ENCODE assay signal across 35 cellular contexts in genomic region chr6:23457321-23457720, GRCh38.
"Had no signal": no experiment of that assay in that cellular context is flagged by ENCODE, and none has a peak within 500 bp of the region (broad histone marks: within the 10 kb centered on the region; RNA-seq: fewer than 3 reads in every experiment).

No MANE protein-coding gene starts in this region.

- H3K27ac Mint-ChIP-seq: activated CD4-positive, alpha-beta memory T cell treated with anti-CD3 and anti-CD28 coated beads, Interleukin-2, amount 10 ng/mL, durations not matched to agents 7 days and 5 days; activated CD4-positive, alpha-beta T cell treated with anti-CD3 and anti-CD28 coated beads for 36 hours; activated CD4-positive, alpha-beta T cell treated with anti-CD3 and anti-CD28 coated beads, Interleukin-2, amount 10 ng/mL, durations not matched to agents 7 days and 5 days; activated CD8-positive, alpha-beta memory T cell treated with anti-CD3 and anti-CD28 coated beads, Interleukin-2, amount 10 ng/mL, durations not matched to agents 7 days and 5 days; activated CD8-positive, alpha-beta T cell treated with anti-CD3 and anti-CD28 coated beads, Interleukin-2, amount 10 ng/mL, durations not matched to agents 7 days and 5 days; activated naive CD4-positive, alpha-beta T cell treated with anti-CD3 and anti-CD28 coated beads, Interleukin-2, amount 10 ng/mL, durations not matched to agents 7 days and 5 days; activated naive CD4-positive, alpha-beta T cell treated with anti-CD3 and anti-CD28 coated beads, Interleukin-2, amount 50 U/mL, for 24 hours; activated naive CD8-positive, alpha-beta T cell; activated naive CD8-positive, alpha-beta T cell treated with anti-CD3 and anti-CD28 coated beads, Interleukin-2, amount 10 ng/mL, durations not matched to agents 7 days and 5 days; activated naive CD8-positive, alpha-beta T cell treated with anti-CD3 and anti-CD28 coated beads, Interleukin-2, amount 50 U/mL, for 24 hours; activated T-cell treated with anti-CD3 and anti-CD28 coated beads, Interleukin-2, amount 50 U/mL, for 24 hours; activated T-helper 2 cell treated with anti-CD3 and anti-CD28 coated beads, Interferon-gamma antibody, Interleukin-2, Interleukin-4, amounts not matched to agents 10 μg/mL and 5 μg/mL and 100 μg/mL, durations not matched to agents 14 hours and 24 hours and 36 hours; T-helper 1 cell treated with Interleukin-12 subunit alpha and Interleukin-12 subunit beta and Interleukin-4 antibody, amounts not matched to agents 30 μg/mL and 1 μg/mL, for 36 hours; T-helper 2 cell treated with Interferon-gamma antibody and Interleukin-4, amounts not matched to agents 5 μg/mL and 100 μg/mL, for 36 hours; WTC11 had no signal

- H3K27me3 Mint-ChIP-seq: activated CD4-positive, alpha-beta memory T cell treated with anti-CD3 and anti-CD28 coated beads, Interleukin-2, amount 10 ng/mL, durations not matched to agents 7 days and 5 days; activated CD4-positive, alpha-beta T cell treated with anti-CD3 and anti-CD28 coated beads for 36 hours; activated CD4-positive, alpha-beta T cell treated with anti-CD3 and anti-CD28 coated beads, Interleukin-2, amount 10 ng/mL, durations not matched to agents 7 days and 5 days; activated CD8-positive, alpha-beta memory T cell treated with anti-CD3 and anti-CD28 coated beads, Interleukin-2, amount 10 ng/mL, durations not matched to agents 7 days and 5 days; activated naive CD4-positive, alpha-beta T cell treated with anti-CD3 and anti-CD28 coated beads, Interleukin-2, amount 10 ng/mL, durations not matched to agents 7 days and 5 days; activated naive CD4-positive, alpha-beta T cell treated with anti-CD3 and anti-CD28 coated beads, Interleukin-2, amount 50 U/mL, for 24 hours; activated naive CD8-positive, alpha-beta T cell; activated naive CD8-positive, alpha-beta T cell treated with anti-CD3 and anti-CD28 coated beads, Interleukin-2, amount 10 ng/mL, durations not matched to agents 7 days and 5 days; activated T-cell treated with anti-CD3 and anti-CD28 coated beads, Interleukin-2, amount 50 U/mL, for 24 hours had no signal

- H3K27ac ChIP-seq: body of pancreas, brain microvascular endothelial cell, breast epithelium, WERI-Rb-1 had no signal

- H3K4me1 Mint-ChIP-seq: activated CD4-positive, alpha-beta memory T cell treated with anti-CD3 and anti-CD28 coated beads, Interleukin-2, amount 10 ng/mL, durations not matched to agents 7 days and 5 days; activated CD4-positive, alpha-beta T cell treated with anti-CD3 and anti-CD28 coated beads for 36 hours; activated CD4-positive, alpha-beta T cell treated with anti-CD3 and anti-CD28 coated beads, Interleukin-2, amount 10 ng/mL, durations not matched to agents 7 days and 5 days; activated CD8-positive, alpha-beta memory T cell treated with anti-CD3 and anti-CD28 coated beads, Interleukin-2, amount 10 ng/mL, durations not matched to agents 7 days and 5 days; activated naive CD4-positive, alpha-beta T cell treated with anti-CD3 and anti-CD28 coated beads, Interleukin-2, amount 10 ng/mL, durations not matched to agents 7 days and 5 days; activated naive CD4-positive, alpha-beta T cell treated with anti-CD3 and anti-CD28 coated beads, Interleukin-2, amount 50 U/mL, for 24 hours; activated naive CD8-positive, alpha-beta T cell treated with anti-CD3 and anti-CD28 coated beads, Interleukin-2, amount 10 ng/mL, durations not matched to agents 7 days and 5 days; activated naive CD8-positive, alpha-beta T cell treated with anti-CD3 and anti-CD28 coated beads, Interleukin-2, amount 50 U/mL, for 24 hours had no signal

- H3K9me3 Mint-ChIP-seq: activated naive CD4-positive, alpha-beta T cell treated with anti-CD3 and anti-CD28 coated beads, Interleukin-2, amount 10 ng/mL, durations not matched to agents 7 days and 5 days; activated naive CD4-positive, alpha-beta T cell treated with anti-CD3 and anti-CD28 coated beads, Interleukin-2, amount 50 U/mL, for 24 hours had no signal

- H3K36me3 Mint-ChIP-seq: activated CD8-positive, alpha-beta memory T cell treated with anti-CD3 and anti-CD28 coated beads, Interleukin-2, amount 10 ng/mL, durations not matched to agents 7 days and 5 days; activated naive CD4-positive, alpha-beta T cell treated with anti-CD3 and anti-CD28 coated beads, Interleukin-2, amount 10 ng/mL, durations not matched to agents 7 days and 5 days; activated naive CD4-positive, alpha-beta T cell treated with anti-CD3 and anti-CD28 coated beads, Interleukin-2, amount 50 U/mL, for 24 hours; activated naive CD8-positive, alpha-beta T cell; activated naive CD8-positive, alpha-beta T cell treated with anti-CD3 and anti-CD28 coated beads, Interleukin-2, amount 10 ng/mL, durations not matched to agents 7 days and 5 days; WTC11 had no signal

- ATAC-seq: activated CD4-positive, alpha-beta T cell treated with anti-CD3 and anti-CD28 coated beads for 36 hours; activated CD4-positive, CD25-positive, alpha-beta regulatory T cell treated with anti-CD3 and anti-CD28 coated beads, Interleukin-2, amount 50 U/mL, for 24 hours; activated CD8-positive, alpha-beta memory T cell treated with anti-CD3 and anti-CD28 coated beads, Interleukin-2, amount 10 ng/mL, durations not matched to agents 7 days and 5 days; activated CD8-positive, alpha-beta T cell treated with anti-CD3 and anti-CD28 coated beads, Interleukin-2, amount 10 ng/mL, durations not matched to agents 7 days and 5 days; activated naive CD8-positive, alpha-beta T cell treated with anti-CD3 and anti-CD28 coated beads, Interleukin-2, amount 50 U/mL, for 24 hours; body of pancreas; WTC11 had no signal

- H3K4me1 ChIP-seq: body of pancreas, breast epithelium had no signal

- H3K4me3 ChIP-seq: body of pancreas, breast epithelium had no signal

- H3K9me3 ChIP-seq: body of pancreas, breast epithelium had no signal

- H3K4me3 Mint-ChIP-seq: activated CD4-positive, alpha-beta memory T cell treated with anti-CD3 and anti-CD28 coated beads, Interleukin-2, amount 10 ng/mL, durations not matched to agents 7 days and 5 days; activated CD4-positive, alpha-beta T cell treated with anti-CD3 and anti-CD28 coated beads for 36 hours; activated CD4-positive, alpha-beta T cell treated with anti-CD3 and anti-CD28 coated beads, Interleukin-2, amount 10 ng/mL, durations not matched to agents 7 days and 5 days; activated CD8-positive, alpha-beta memory T cell treated with anti-CD3 and anti-CD28 coated beads, Interleukin-2, amount 10 ng/mL, durations not matched to agents 7 days and 5 days; activated CD8-positive, alpha-beta T cell treated with anti-CD3 and anti-CD28 coated beads, Interleukin-2, amount 10 ng/mL, durations not matched to agents 7 days and 5 days; activated naive CD4-positive, alpha-beta T cell treated with anti-CD3 and anti-CD28 coated beads, Interleukin-2, amount 10 ng/mL, durations not matched to agents 7 days and 5 days; activated naive CD4-positive, alpha-beta T cell treated with anti-CD3 and anti-CD28 coated beads, Interleukin-2, amount 50 U/mL, for 24 hours; activated naive CD8-positive, alpha-beta T cell; activated naive CD8-positive, alpha-beta T cell treated with anti-CD3 and anti-CD28 coated beads, Interleukin-2, amount 10 ng/mL, durations not matched to agents 7 days and 5 days; activated naive CD8-positive, alpha-beta T cell treated with anti-CD3 and anti-CD28 coated beads, Interleukin-2, amount 50 U/mL, for 24 hours; activated T-cell treated with anti-CD3 and anti-CD28 coated beads, Interleukin-2, amount 50 U/mL, for 24 hours; T-helper 1 cell treated with Interleukin-12 subunit alpha and Interleukin-12 subunit beta and Interleukin-4 antibody, amounts not matched to agents 30 μg/mL and 1 μg/mL, for 36 hours; T-helper 2 cell treated with Interferon-gamma antibody and Interleukin-4, amounts not matched to agents 5 μg/mL and 100 μg/mL, for 36 hours; WTC11 had no signal

- H3K27me3 ChIP-seq: body of pancreas, brain microvascular endothelial cell, breast epithelium had no signal

- H3K36me3 ChIP-seq: brain microvascular endothelial cell, breast epithelium, WERI-Rb-1 had no signal

- DNase-seq: activated CD4-positive, alpha-beta memory T cell treated with anti-CD3 and anti-CD28 coated beads, Interleukin-2, amount 10 ng/mL, durations not matched to agents 7 days and 5 days; activated CD4-positive, alpha-beta T cell treated with anti-CD3 and anti-CD28 coated beads for 1 hour; activated CD4-positive, alpha-beta T cell treated with anti-CD3 and anti-CD28 coated beads for 36 hours; activated CD4-positive, alpha-beta T cell treated with anti-CD3 and anti-CD28 coated beads for 48 hours; activated CD4-positive, alpha-beta T cell treated with anti-CD3 and anti-CD28 coated beads, Interleukin-2, amount 10 ng/mL, durations not matched to agents 7 days and 5 days; activated CD4-positive, alpha-beta T cell treated with anti-CD3 and anti-CD28 coated beads, Interleukin-2, amount 50 U/mL, for 48 hours; activated CD4-positive, CD25-positive, alpha-beta regulatory T cell; activated CD8-positive, alpha-beta memory T cell treated with anti-CD3 and anti-CD28 coated beads for 24 hours; activated CD8-positive, alpha-beta memory T cell treated with anti-CD3 and anti-CD28 coated beads, Interleukin-2, amount 10 ng/mL, durations not matched to agents 7 days and 5 days; activated CD8-positive, alpha-beta memory T cell treated with anti-CD3 and anti-CD28 coated beads, Interleukin-2, amount 50 U/mL, for 48 hours; activated CD8-positive, alpha-beta T cell treated with anti-CD3 and anti-CD28 coated beads, Interleukin-2, amount 10 ng/mL, durations not matched to agents 7 days and 5 days; activated effector memory CD4-positive, alpha-beta T cell treated with Interleukin-2 at 50 U/mL for 16 hours; activated gamma-delta T cell; activated naive CD4-positive, alpha-beta T cell treated with anti-CD3 and anti-CD28 coated beads, Interleukin-2, amount 10 ng/mL, durations not matched to agents 7 days and 5 days; activated naive CD4-positive, alpha-beta T cell treated with Interleukin-2 at 50 U/mL for 16 hours; activated naive CD8-positive, alpha-beta T cell treated with anti-CD3 and anti-CD28 coated beads, Interleukin-2, amount 10 ng/mL, durations not matched to agents 7 days and 5 days; activated naive CD8-positive, alpha-beta T cell treated with anti-CD3 and anti-CD28 coated beads, Interleukin-2, amount 50 U/mL, for 24 hours; activated T-cell treated with anti-CD3 and anti-CD28 coated beads, Interleukin-2, amount 50 U/mL, for 24 hours; activated T-cell treated with anti-CD3 and anti-CD28 coated beads, Interleukin-2, amount 50 U/mL, for 48 hours; amniotic stem cell; aorta; body of pancreas; brain microvascular endothelial cell; central memory CD4-positive, alpha-beta T cell; T-helper 2 cell; T-helper 9 cell; WERI-Rb-1 had no signal
